Comparison of ENCODE assay signal across 16 cellular contexts in the genomic region with DNA sequence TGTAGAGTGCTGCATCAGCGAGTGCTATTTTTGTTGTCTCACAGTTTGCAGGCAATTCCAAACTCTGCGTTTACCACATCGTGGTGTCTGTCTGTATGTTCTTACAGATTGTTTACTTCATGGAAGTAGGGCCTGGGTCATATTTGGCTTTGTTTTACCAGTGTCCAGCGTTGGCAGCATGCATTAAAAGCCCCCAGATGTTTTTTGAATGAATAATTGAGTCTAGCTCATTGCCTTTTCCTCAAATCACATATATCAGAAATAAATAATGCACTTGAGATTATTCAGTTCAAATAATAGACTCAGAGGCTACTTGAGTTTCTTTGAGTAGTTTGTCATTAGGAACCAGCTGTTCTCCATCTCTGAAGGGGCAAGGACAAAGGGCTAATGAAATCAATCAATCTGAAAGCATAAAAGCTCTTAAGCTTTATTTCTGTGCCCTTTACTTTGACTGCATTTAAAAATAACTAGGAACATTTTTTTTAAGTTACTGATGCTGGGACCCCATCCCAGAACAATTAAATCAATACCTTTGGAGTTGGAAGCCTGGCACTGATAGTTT.
DNase-seq lines count a peak whose midpoint lies in the region; FAIRE-seq and TF ChIP-seq lines count a peak whose summit lies in the region.
"Had no signal": no experiment of that assay in that cellular context is flagged by ENCODE, and none has a peak within 500 bp of the region (broad histone marks: within the 10 kb centered on the region; RNA-seq: fewer than 3 reads in every experiment).

No MANE protein-coding gene starts in this region.

- H3F3A ChIP-seq in GM23248 (ENCODE audit: insufficient read depth) = peaks cover 30% of the 10 kb centered on the region

- FAIRE-seq in D721Med (lab: Jason Lieb, UNC) = no peak
- FAIRE-seq: K562, RCC 7860 had no signal

- H3K9ac ChIP-seq in GM23248 = peak overlapping the region; percentile 3; the same call in 1 of the 2 replicates

- no peak for TF ChIP-seq POLR2A in sigmoid colon (IDR thresholded peaks at IDR 0.05)

- H3K9me3 ChIP-seq in GM23248 (ENCODE audit: low read depth) (no peaks in the 10 kb centered on the region), sigmoid colon (no peaks in the 10 kb centered on the region), WERI-Rb-1 (ENCODE audit: severe bottlenecking) (no peaks in the 10 kb centered on the region)
- H3K9me3 ChIP-seq: HAP-1 had no signal

- H3K36me3 ChIP-seq in GM23248 (ENCODE audit: low read depth) (no peaks in the 10 kb centered on the region), sigmoid colon (no peaks in the 10 kb centered on the region), WERI-Rb-1 (no peaks in the 10 kb centered on the region)
- H3K36me3 ChIP-seq: HAP-1 had no signal

- H3K4me3 ChIP-seq in GM23248 (no peak overlapping the region), sigmoid colon (no peak overlapping the region), WERI-Rb-1 (ENCODE audit: low read depth, low read length) (no peak overlapping the region)
- H3K4me3 ChIP-seq: HAP-1, K562 had no signal

- peak overlapping the region; percentile 1 for H3K4me2 ChIP-seq in GM23248 (ENCODE audit: unreplicated experiment)

- no peak for TF ChIP-seq EP300 in sigmoid colon (IDR thresholded peaks at IDR 0.05)

- H3K27me3 ChIP-seq in GM23248 (replicated peaks; ENCODE audit: insufficient read depth) = no peaks in the 10 kb centered on the region
- no peaks in the 10 kb centered on the region for H3K27me3 ChIP-seq in sigmoid colon
- no peaks in the 10 kb centered on the region for H3K27me3 ChIP-seq in WERI-Rb-1 (ENCODE audit: insufficient read depth, low read depth, severe bottlenecking)

- H3K9me2 ChIP-seq in GM23248 (ENCODE audit: insufficient read depth) = no peaks in the 10 kb centered on the region

- DNase-seq in GM23248 (no peak), NCI-H1417 treated with DMSO at 0.1 percent for 48 hours (lab: John Stamatoyannopoulos, UW) (peak; percentile 1), NCI-H82 treated with DMSO at 0.1 percent for 48 hours (lab: John Stamatoyannopoulos, UW; ENCODE audit: unreplicated experiment) (peak; percentile 9), sigmoid colon (no peak), medulla oblongata (ENCODE audit: extremely low spot score) (no peak), D721Med (ENCODE audit: insufficient read length, low spot score) (no peak), A172 (ENCODE audit: low spot score) (no peak), WERI-Rb-1 (no peak)
- DNase-seq: Calu3; CD4-positive, alpha-beta memory T cell; NCI-H1694; NCI-H446; SHP77 treated with DMSO at 0.1 percent for 48 hours had no signal

- peaks cover 39% of the 10 kb centered on the region for H3K4me1 ChIP-seq in GM23248 (ENCODE audit: insufficient read depth)
- H3K4me1 ChIP-seq in sigmoid colon = peaks cover 0 to 55% (median 44%) of the 10 kb centered on the region in 4 donors
- H3K4me1 ChIP-seq: HAP-1 had no signal

- intact Hi-C loops in sigmoid colon (cut with DNase I) = no loop called here

- TF ChIP-seq CTCF in sigmoid colon (IDR thresholded peaks at IDR 0.05) = no peak
- no peak for TF ChIP-seq CTCF in D721Med (IDR thresholded peaks at IDR 0.05; ENCODE audit: insufficient read depth, missing control alignments)
- no peak for TF ChIP-seq CTCF in WERI-Rb-1 (IDR thresholded peaks at IDR 0.05; ENCODE audit: low read depth, low read length)

- H4K20me1 ChIP-seq in GM23248 (ENCODE audit: insufficient read depth) = no peaks in the 10 kb centered on the region

- 72 to 77% methylated on average over 4 of the region's 4 CpGs for WGBS in GM23248 (ENCODE audit: low coverage in 1 of 2, low lambda C conversion rate in 2 of 2, missing lambda C conversion rate in 2 of 2), 2 experiments
- WGBS in sigmoid colon, 2 donors = 69 to 79% methylated on average over 4 of the region's 4 CpGs

- H2AFZ ChIP-seq in GM23248 = no peak overlapping the region

- in situ Hi-C loops in GM23248 (cut with MboI) = no loop called here

- H3K79me2 ChIP-seq in GM23248 (ENCODE audit: insufficient read depth) = no peaks in the 10 kb centered on the region

- H3K27ac ChIP-seq in GM23248 (peak overlapping the region; percentile 66), sigmoid colon (peak overlapping the region in 3 of 4 donors; percentile 2 to 15 (median 8)), WERI-Rb-1 (no peak overlapping the region)

Comparison
In these comparisons a context has a peak if more than half of its experiments do, and no peak if none do; other contexts are left out.
1. DNase-seq: peak in NCI-H1417 treated with DMSO at 0.1 percent for 48 hours (single experiment) and NCI-H82 treated with DMSO at 0.1 percent for 48 hours (single experiment); none in GM23248 (single experiment), sigmoid colon (single experiment), medulla oblongata (single experiment), D721Med (single experiment), A172 (single experiment) and WERI-Rb-1 (single experiment).